28 cellular contexts compared by ENCODE assay signal in the genomic region with DNA sequence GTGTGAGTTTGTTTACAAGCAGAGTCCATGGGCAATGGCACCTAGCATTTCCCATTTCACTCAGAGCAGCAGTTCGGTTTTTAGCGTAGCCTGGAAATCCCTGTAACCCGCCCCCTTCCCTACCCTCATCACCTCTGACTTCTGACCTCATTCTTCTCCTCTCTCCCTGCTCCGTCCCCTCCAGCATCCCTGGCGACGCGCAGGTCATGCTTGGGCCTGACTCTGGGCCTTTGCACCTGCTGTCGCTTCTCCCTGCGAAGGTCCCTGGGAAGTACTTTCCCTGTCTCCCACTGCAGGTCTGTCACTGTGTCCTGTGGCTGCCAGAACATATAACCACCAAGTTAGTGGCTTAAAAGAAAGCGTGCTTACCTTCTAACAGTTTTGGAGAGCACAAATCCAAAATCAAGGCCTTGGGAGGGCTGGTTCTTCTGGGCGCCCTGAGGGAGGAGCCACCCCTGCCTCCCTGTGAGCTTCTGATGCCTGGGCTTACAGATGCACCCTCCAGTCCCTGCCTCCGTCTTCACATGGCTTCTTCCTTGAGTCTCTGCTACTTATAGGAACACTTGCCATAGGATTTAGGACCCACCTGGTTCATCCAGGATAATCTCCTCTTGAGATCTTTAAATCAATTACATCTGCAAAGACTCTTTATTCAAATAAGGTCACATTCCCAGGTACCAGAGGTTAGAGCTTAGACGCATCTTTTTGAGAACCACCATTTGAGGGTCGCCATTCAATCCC. TPM values are rescaled to one million over a fixed set of nuclear protein-coding genes. Genes with fewer than 3 reads are reported as not detected.
A peak's percentile ranks its signal among the peaks of the same experiment; 100 is the strongest.
DNase-seq lines count a peak whose midpoint lies in the region; ATAC-seq, FAIRE-seq and TF ChIP-seq lines count a peak whose summit lies in the region.
"Had no signal": no experiment of that assay in that cellular context is flagged by ENCODE, and none has a peak within 500 bp of the region (broad histone marks: within the 10 kb centered on the region; RNA-seq: fewer than 3 reads in every experiment).

No MANE protein-coding gene starts in this region.

- H3K27ac ChIP-seq in Panc1 (ENCODE audit: low read length) (peak overlapping the region; percentile 35; the same call in 1 of the 2 replicates), endodermal cell (ENCODE audit: low read depth, low read length) (no peak overlapping the region), psoas muscle (peak overlapping the region; percentile 93), RWPE1 (no peak overlapping the region)
- H3K27ac ChIP-seq: cardiac muscle cell had no signal

- in situ Hi-C loops in Panc1 (cut with HindIII; ENCODE audit: low pct_unique_long_range_greater_than_20kb, low sequenced_read_pairs): no loop called here

- H3K4me3 Mint-ChIP-seq in endodermal cell: no peak overlapping the region
- H3K4me3 Mint-ChIP-seq: activated CD4-positive, alpha-beta T cell treated with anti-CD3 and anti-CD28 coated beads for 36 hours; stimulated activated naive CD8-positive, alpha-beta T cell treated with anti-CD3 and anti-CD28 coated beads, Interleukin-15, amount 100 ng/mL, for 72 hours; type B pancreatic cell had no signal

- WGBS in endodermal cell (ENCODE audit: insufficient coverage in 1 of 2, insufficient read length in 1 of 2), 2 experiments: 85 to 91% methylated on average over 14 of the region's 14 CpGs
- WGBS in psoas muscle, 3 donors: 80 to 95% (median 90%) methylated on average over 14 of the region's 14 CpGs

- ATAC-seq in Panc1 (no peak), psoas muscle (no peak)
- ATAC-seq: activated CD4-positive, alpha-beta T cell treated with anti-CD3 and anti-CD28 coated beads for 36 hours had no signal

- no peaks in the 10 kb centered on the region for H3K27me3 Mint-ChIP-seq in endodermal cell (ENCODE audit: insufficient read depth)
- H3K27me3 Mint-ChIP-seq: activated CD4-positive, alpha-beta T cell treated with anti-CD3 and anti-CD28 coated beads for 36 hours; stimulated activated naive CD8-positive, alpha-beta T cell treated with anti-CD3 and anti-CD28 coated beads, Interleukin-15, amount 100 ng/mL, for 72 hours had no signal

- no peaks in the 10 kb centered on the region for H3K36me3 ChIP-seq in Panc1 (ENCODE audit: control insufficient read depth, insufficient read depth, low read length)
- peaks cover 18% of the 10 kb centered on the region for H3K36me3 ChIP-seq in endodermal cell (ENCODE audit: control insufficient read depth, insufficient read depth, low read length)
- no peaks in the 10 kb centered on the region for H3K36me3 ChIP-seq in psoas muscle (ENCODE audit: insufficient read depth in 1 of 2, low read depth in 1 of 2)
- H3K36me3 ChIP-seq: cardiac muscle cell had no signal

- peaks cover 14% of the 10 kb centered on the region for H3K36me3 Mint-ChIP-seq in endodermal cell (ENCODE audit: low read depth)
- H3K36me3 Mint-ChIP-seq: type B pancreatic cell had no signal

- BruUV-seq in Panc1 (replicated peaks; lab: Mats Ljungman, UMichigan): no TSS peak

- H3K9me3 ChIP-seq in Panc1 (ENCODE audit: control insufficient read depth, insufficient read depth, low read depth, low read length): no peaks in the 10 kb centered on the region
- H3K9me3 ChIP-seq in endodermal cell (ENCODE audit: control insufficient read depth, low read length): no peaks in the 10 kb centered on the region
- no peaks in the 10 kb centered on the region for H3K9me3 ChIP-seq in psoas muscle

- H3K4me3 ChIP-seq in Panc1 (ENCODE audit: low read depth in 2 of 2, low read length in 2 of 2) (no peak overlapping the region), endodermal cell (ENCODE audit: low read length) (peak overlapping the region; percentile 44), psoas muscle (no peak overlapping the region)
- H3K4me3 ChIP-seq: cardiac muscle cell, dorsolateral prefrontal cortex had no signal

- peaks cover 3% of the 10 kb centered on the region for H3K9me3 Mint-ChIP-seq in endodermal cell
- H3K9me3 Mint-ChIP-seq: stimulated activated naive CD8-positive, alpha-beta T cell treated with anti-CD3 and anti-CD28 coated beads, Interleukin-15, amount 100 ng/mL, for 72 hours; type B pancreatic cell had no signal

- no peak for TF ChIP-seq POLR2A in erythroblast (IDR thresholded peaks at IDR 0.05; ENCODE audit: low read length)

- H3K4me1 Mint-ChIP-seq in endodermal cell: peaks cover 78% of the 10 kb centered on the region

- no peak overlapping the region for H3K9ac ChIP-seq in endodermal cell (ENCODE audit: extremely low read depth, low read length, poor library complexity, severe bottlenecking)

- intact Hi-C loops in Panc1 (cut with micrococcal nuclease; ENCODE audit: unreplicated experiment) (loop anchor here (10.0 kb wide), 1 partner anchor 146 kb away; no protein-coding TSS in a partner anchor), psoas muscle (cut with DNase I) (loop anchor here in 1 of 2 donors (5.0 kb wide), 1 partner anchor 74 kb away; no protein-coding TSS in a partner anchor)

- no peak for TF ChIP-seq CTCF in D721Med (IDR thresholded peaks at IDR 0.05; ENCODE audit: insufficient read depth, missing control alignments)
- TF ChIP-seq CTCF in Panc1 (IDR thresholded peaks at IDR 0.05): no peak
- TF ChIP-seq CTCF in endodermal cell (conservative IDR thresholded peaks at IDR 0.05): no peak
- no peak for TF ChIP-seq CTCF in psoas muscle (IDR thresholded peaks at IDR 0.05)
- no peak for TF ChIP-seq CTCF in RWPE1 (conservative IDR thresholded peaks at IDR 0.05; ENCODE audit: low read depth)
- TF ChIP-seq CTCF in GM10248 (IDR thresholded peaks at IDR 0.05; ENCODE audit: control extremely low read depth, extremely low read depth, low read depth, missing control alignments): no peak

- no peaks in the 10 kb centered on the region for H3K27me3 ChIP-seq in Panc1 (ENCODE audit: control insufficient read depth, insufficient read depth, low read length)
- no peaks in the 10 kb centered on the region for H3K27me3 ChIP-seq in endodermal cell (ENCODE audit: control insufficient read depth, insufficient read depth, low read length, poor library complexity, severe bottlenecking)
- H3K27me3 ChIP-seq in psoas muscle (ENCODE audit: insufficient read depth in 3 of 3, low read length in 2 of 3): no peaks in the 10 kb centered on the region
- H3K27me3 ChIP-seq: cardiac muscle cell, dorsolateral prefrontal cortex had no signal

- H3K27ac Mint-ChIP-seq in endodermal cell: peak overlapping the region; percentile 69
- H3K27ac Mint-ChIP-seq: activated CD4-positive, alpha-beta T cell treated with anti-CD3 and anti-CD28 coated beads for 36 hours; progenitor cell of endocrine pancreas; type B pancreatic cell had no signal

- POLR2A ChIA-PET in Panc1 (lab: Charles Lee) (no interaction called here), RWPE1 (lab: Yijun Ruan, JAX; ENCODE audit: low non-redundant PET) (no interaction called here), GM10248 (lab: Yijun Ruan, JAX) (no interaction called here)

- peak; percentile 64 for DNase-seq in D721Med (ENCODE audit: insufficient read length, low spot score)
- DNase-seq in Panc1 (ENCODE audit: low read depth, low spot score): no peak
- peak; percentile 59 for DNase-seq in endodermal cell
- no peak for DNase-seq in psoas muscle
- DNase-seq in RWPE1 (ENCODE audit: low spot score): no peak
- no peak for DNase-seq in erythroblast (lab: John Stamatoyannopoulos, UW)
- no peak for DNase-seq in GM10248 (ENCODE audit: extremely low spot score)
- DNase-seq: activated CD4-positive, alpha-beta T cell treated with anti-CD3 and anti-CD28 coated beads for 36 hours; AML-193; amniotic stem cell; Calu3; dorsolateral prefrontal cortex; EL; HCEC 1CT; mammary epithelial cell; NCI-H1105 treated with DMSO at 0.1 percent for 48 hours; NCI-H2081 treated with DMSO at 0.1 percent for 48 hours; NCI-H446; small intestine; stimulated activated naive CD8-positive, alpha-beta T cell treated with anti-CD3 and anti-CD28 coated beads, Interleukin-15, amount 100 ng/mL, for 72 hours had no signal

- FAIRE-seq in D721Med (lab: Jason Lieb, UNC): peak; percentile 66
- FAIRE-seq: frontal cortex, keratinocyte, small intestine, TTC549 had no signal

- CTCF ChIA-PET in Panc1 (lab: Charles Lee) (no interaction called here), RWPE1 (lab: Yijun Ruan, JAX) (no interaction called here), GM10248 (lab: Yijun Ruan, JAX) (interaction anchor here (1.2 kb wide), 1 partner anchor 49 kb away, joined by 3 read pairs; no protein-coding TSS in a partner anchor)

- peaks cover 24% of the 10 kb centered on the region for H3K4me1 ChIP-seq in Panc1 (ENCODE audit: control insufficient read depth, insufficient read depth, low read length)
- H3K4me1 ChIP-seq in endodermal cell (ENCODE audit: control insufficient read depth, insufficient read depth, low read length): peaks cover 38% of the 10 kb centered on the region
- H3K4me1 ChIP-seq in psoas muscle: peaks cover 34% of the 10 kb centered on the region

RNA-seq across cellular contexts. Expression of gene RAB17, which starts 8.1 kb away (rescaled TPM):
- 23.6 TPM for total RNA-seq in Panc1 (2021; ENCODE audit: unreplicated experiment)
- polyA plus RNA-seq in Panc1 (2012; ENCODE audit: insufficient read length): 8.5 TPM
- 100 to 1,000 TPM; 235 to 369 TPM for total RNA-seq in endodermal cell
- polyA plus RNA-seq in endodermal cell (2013, experiment 1 of 2): 37.5 TPM
- 35.9 TPM for polyA plus RNA-seq in endodermal cell (2013, experiment 2 of 2)
- total RNA-seq in psoas muscle: 1 to 10 TPM; 1.1 to 1.5 (median 1.2) TPM
- polyA plus RNA-seq in psoas muscle: 1 to 10 TPM in 1 of 3 donors, under 1 TPM in 2; 0.52 to 1.3 (median 0.80) TPM

RNA-seq across cellular contexts. Expression of gene LRRFIP1, which starts 28.7 kb away (rescaled TPM):
- total RNA-seq in Panc1 (2021; ENCODE audit: unreplicated experiment): 121 TPM
- 61.9 TPM for polyA plus RNA-seq in Panc1 (2012; ENCODE audit: insufficient read length)
- 100 to 1,000 TPM; 102 to 132 TPM for total RNA-seq in endodermal cell
- 54.2 TPM for polyA plus RNA-seq in endodermal cell (2013, experiment 1 of 2)
- polyA plus RNA-seq in endodermal cell (2013, experiment 2 of 2): 58.4 TPM
- total RNA-seq in psoas muscle: 100 to 1,000 TPM in 1 of 4 donors, 10 to 100 TPM in 3; 91.9 to 108 (median 93.4) TPM
- polyA plus RNA-seq in psoas muscle: 10 to 100 TPM; 42.3 to 62.6 (median 50.4) TPM

RNA-seq across cellular contexts. Expression of gene PRLH, which starts 32.3 kb away (rescaled TPM):
- not detected for total RNA-seq in Panc1 (2021; ENCODE audit: unreplicated experiment)
- not detected for polyA plus RNA-seq in Panc1 (2012; ENCODE audit: insufficient read length)
- total RNA-seq in endodermal cell: not detected
- not detected for polyA plus RNA-seq in endodermal cell (2013, experiment 1 of 2)
- not detected for polyA plus RNA-seq in endodermal cell (2013, experiment 2 of 2)
- total RNA-seq in psoas muscle: not detected
- polyA plus RNA-seq in psoas muscle: not detected
- total RNA-seq: activated CD4-positive, alpha-beta T cell treated with anti-CD3 and anti-CD28 coated beads for 36 hours; Calu3; cardiac muscle cell; dorsolateral prefrontal cortex; frontal cortex; LHCN-M2; mammary epithelial cell; progenitor cell of endocrine pancreas had no signal
- polyA plus RNA-seq: cardiac muscle cell, esophagus, keratinocyte, mammary epithelial cell, small intestine had no signal

Comparison
In these comparisons a context has a peak if more than half of its experiments do, and no peak if none do; other contexts are left out.
1. DNase-seq: peak in D721Med (single experiment) and endodermal cell (single experiment); none in Panc1 (single experiment), psoas muscle (0 of 2), RWPE1 (single experiment), erythroblast (0 of 2) and GM10248 (single experiment).
2. H3K27ac ChIP-seq: peak in Panc1 (single experiment) and psoas muscle (single experiment); none in endodermal cell (single experiment) and RWPE1 (single experiment).